In the genomic region with DNA sequence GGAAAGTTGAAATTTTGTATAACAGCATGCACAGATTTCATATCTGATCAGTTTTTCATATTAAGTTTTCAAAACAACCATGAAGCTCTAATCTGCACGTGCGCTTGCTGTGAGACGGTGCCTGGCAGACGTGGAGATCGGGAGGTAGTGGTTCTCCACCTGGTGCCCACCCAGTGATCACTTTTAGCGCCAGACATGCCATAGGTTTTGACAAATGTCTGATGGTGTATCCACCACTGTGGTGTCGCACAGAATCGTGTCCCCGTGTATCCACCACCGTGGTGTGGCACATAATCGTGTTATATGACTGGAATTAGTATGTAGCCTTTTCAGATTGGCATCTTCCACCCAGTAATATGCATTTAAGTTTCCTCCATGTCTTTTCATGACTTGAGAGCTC, we compare ENCODE assay signal across 22 cellular contexts. TPM values are rescaled to one million over a fixed set of nuclear protein-coding genes. Genes with fewer than 3 reads are reported as not detected.
"Had no signal": no experiment of that assay in that cellular context is flagged by ENCODE, and none has a peak within 500 bp of the region (broad histone marks: within the 10 kb centered on the region; RNA-seq: fewer than 3 reads in every experiment).

No MANE protein-coding gene starts in this region.

- H3K9me3 ChIP-seq: gastrocnemius medialis, suprapubic skin had no signal

- FAIRE-seq: colon, kidney, urothelium cell line had no signal

- ATAC-seq: effector memory CD8-positive, alpha-beta T cell; gastrocnemius medialis; left cardiac atrium; left ventricle myocardium superior had no signal

- DNase-seq: cerebellar nuclear complex; effector memory CD8-positive, alpha-beta T cell; gastrocnemius medialis; kidney; left cardiac atrium; left ventricle myocardium superior; mesenchymal stem cell; naive B cell; psoas muscle; retina; stimulated activated CD4-positive, alpha-beta T cell treated with anti-CD3 and anti-CD28 coated beads, Interleukin-12 subunit alpha, Interleukin-12 subunit beta, amount 100 ng/mL, for 4 hours; stimulated activated CD4-positive, alpha-beta T cell treated with anti-CD3 and anti-CD28 coated beads, Interleukin-2, amount 100 ng/mL, for 48 hours; stimulated activated naive CD4-positive, alpha-beta T cell treated with Interleukin-2 at 50 U/mL for 16 hours had no signal

- H3K4me3 ChIP-seq: esophagus muscularis mucosa, gastrocnemius medialis, lung, psoas muscle, right lobe of liver, skin epidermis, suprapubic skin, tibial artery had no signal

- H3K27ac ChIP-seq: epithelial cell of prostate, esophagus muscularis mucosa, gastrocnemius medialis, psoas muscle, right lobe of liver, skin epidermis, suprapubic skin, tibial artery had no signal

- H3K4me1 ChIP-seq: esophagus muscularis mucosa, gastrocnemius medialis, psoas muscle, right lobe of liver, tibial artery had no signal

- H3K27me3 ChIP-seq: esophagus muscularis mucosa, gastrocnemius medialis, right lobe of liver, suprapubic skin, tibial artery had no signal

RNA-seq across cellular contexts. Expression of gene KCNG2, which starts 40.9 kb away (rescaled TPM):
- total RNA-seq: left ventricle myocardium superior, right lobe of liver, suprapubic skin had no signal
